ENCODE assay signal across 8 cellular contexts in the genomic region with DNA sequence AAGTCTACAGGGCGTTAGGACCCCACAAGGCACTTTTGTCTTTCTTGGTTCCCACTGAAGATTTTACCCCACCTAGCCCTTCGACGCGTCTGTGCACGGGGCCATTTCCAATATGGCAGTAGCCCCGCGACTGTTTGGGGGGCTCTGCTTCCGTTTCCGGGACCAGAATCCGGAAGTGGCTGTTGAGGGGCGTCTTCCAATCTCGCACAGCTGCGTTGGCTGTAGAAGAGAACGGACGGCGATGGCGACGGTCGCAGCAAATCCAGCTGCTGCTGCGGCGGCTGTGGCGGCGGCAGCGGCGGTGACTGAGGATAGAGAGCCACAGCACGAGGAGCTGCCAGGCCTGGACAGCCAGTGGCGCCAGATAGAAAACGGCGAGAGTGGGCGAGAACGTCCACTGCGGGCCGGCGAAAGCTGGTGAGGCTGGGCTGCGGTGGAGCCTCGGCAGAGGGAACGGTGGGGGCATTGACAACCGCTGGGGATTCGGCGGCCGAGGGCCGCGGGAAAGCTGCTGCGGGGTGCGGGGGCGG. TPM values are rescaled to one million over a fixed set of nuclear protein-coding genes. Genes with fewer than 3 reads are reported as not detected.
A peak's percentile ranks its signal among the peaks of the same experiment; 100 is the strongest.
DNase-seq lines count a peak whose midpoint lies in the region; ATAC-seq and TF ChIP-seq lines count a peak whose summit lies in the region.

Gene USP11, plus strand, starts transcription at position 207 of the 530 bp plus-strand sequence. Its CDS starts 35 bp downstream, at position 242.

- DNase-seq in HFFc6 = peak; percentile 15
- DNase-seq in NCI-H345 (lab: John Stamatoyannopoulos, UW) = peak; percentile 74
- peak; percentile 76 for DNase-seq in activated CD8-positive, alpha-beta T cell treated with anti-CD3 and anti-CD28 coated beads, Interleukin-2, amount 10 ng/mL, durations not matched to agents 7 days and 5 days
- peak; percentile 45 to 49 (median 49) for DNase-seq in effector memory CD8-positive, alpha-beta T cell
- DNase-seq in medulla oblongata (ENCODE audit: extremely low spot score) = peak; percentile 22
- peak in 1 of 2 donors; percentile 71 for DNase-seq in stimulated activated effector memory CD8-positive, alpha-beta T cell treated with anti-CD3 and anti-CD28 coated beads, Interleukin-12 subunit alpha, Interleukin-12 subunit beta, amount 100 ng/mL, for 72 hours (ENCODE audit: low spot score in 2 of 2)
- DNase-seq in pons (ENCODE audit: low spot score) = no peak

- CTCF ChIA-PET in activated CD8-positive, alpha-beta T cell treated with anti-CD3 and anti-CD28 coated beads, Interleukin-2, amount 10 ng/mL, durations not matched to agents 7 days and 5 days (lab: Charles Lee) = interaction anchor here (0.8 to 1.0 kb wide), 3 partner anchors 150 to 1847 kb away, joined by 3 read pairs; no protein-coding TSS in a partner anchor

- peak within 1 kb of the TSS; percentile 90 for H3K4me3 Mint-ChIP-seq in HFFc6
- peak within 1 kb of the TSS; percentile 91 for H3K4me3 Mint-ChIP-seq in activated CD8-positive, alpha-beta T cell treated with anti-CD3 and anti-CD28 coated beads, Interleukin-2, amount 10 ng/mL, durations not matched to agents 7 days and 5 days
- peak within 1 kb of the TSS; percentile 94 to 96 for H3K4me3 Mint-ChIP-seq in effector memory CD8-positive, alpha-beta T cell
- H3K4me3 Mint-ChIP-seq in stimulated activated effector memory CD8-positive, alpha-beta T cell treated with anti-CD3 and anti-CD28 coated beads, Interleukin-12 subunit alpha, Interleukin-12 subunit beta, amount 100 ng/mL, for 72 hours = peak within 1 kb of the TSS; percentile 83

- H3K4me3 ChIP-seq in GM12875 (ENCODE audit: low read depth, low read length) = peak within 1 kb of the TSS; percentile 72

- no peaks in the 10 kb centered on the region; the same call in 1 of the 2 replicates for H3K9me3 Mint-ChIP-seq in HFFc6
- H3K9me3 Mint-ChIP-seq in activated CD8-positive, alpha-beta T cell treated with anti-CD3 and anti-CD28 coated beads, Interleukin-2, amount 10 ng/mL, durations not matched to agents 7 days and 5 days (ENCODE audit: insufficient read depth) = no peaks in the 10 kb centered on the region
- no peaks in the 10 kb centered on the region for H3K9me3 Mint-ChIP-seq in effector memory CD8-positive, alpha-beta T cell
- H3K9me3 Mint-ChIP-seq in stimulated activated effector memory CD8-positive, alpha-beta T cell treated with anti-CD3 and anti-CD28 coated beads, Interleukin-12 subunit alpha, Interleukin-12 subunit beta, amount 100 ng/mL, for 72 hours = no peaks in the 10 kb centered on the region

- ATAC-seq in activated CD8-positive, alpha-beta T cell treated with anti-CD3 and anti-CD28 coated beads, Interleukin-2, amount 10 ng/mL, durations not matched to agents 7 days and 5 days = peak; percentile 47
- peak; percentile 30 for ATAC-seq in effector memory CD8-positive, alpha-beta T cell (replicated peaks)
- ATAC-seq in stimulated activated effector memory CD8-positive, alpha-beta T cell treated with anti-CD3 and anti-CD28 coated beads, Interleukin-12 subunit alpha, Interleukin-12 subunit beta, amount 100 ng/mL, for 72 hours = peak; percentile 55

- peaks cover 6% of the 10 kb centered on the region; the same call in 1 of the 2 replicates for H3K27me3 Mint-ChIP-seq in HFFc6 (ENCODE audit: insufficient read depth)
- no peaks in the 10 kb centered on the region for H3K27me3 Mint-ChIP-seq in activated CD8-positive, alpha-beta T cell treated with anti-CD3 and anti-CD28 coated beads, Interleukin-2, amount 10 ng/mL, durations not matched to agents 7 days and 5 days (ENCODE audit: low read depth)
- H3K27me3 Mint-ChIP-seq in effector memory CD8-positive, alpha-beta T cell = no peaks in the 10 kb centered on the region

- H3K36me3 Mint-ChIP-seq in HFFc6 (ENCODE audit: low read depth) = peaks cover 13% of the 10 kb centered on the region
- H3K36me3 Mint-ChIP-seq in activated CD8-positive, alpha-beta T cell treated with anti-CD3 and anti-CD28 coated beads, Interleukin-2, amount 10 ng/mL, durations not matched to agents 7 days and 5 days (ENCODE audit: low read depth) = peaks cover 33% of the 10 kb centered on the region
- H3K36me3 Mint-ChIP-seq in effector memory CD8-positive, alpha-beta T cell (ENCODE audit: insufficient read depth) = peaks cover 40% of the 10 kb centered on the region
- peaks cover 46% of the 10 kb centered on the region for H3K36me3 Mint-ChIP-seq in stimulated activated effector memory CD8-positive, alpha-beta T cell treated with anti-CD3 and anti-CD28 coated beads, Interleukin-12 subunit alpha, Interleukin-12 subunit beta, amount 100 ng/mL, for 72 hours

- no peak for TF ChIP-seq CTCF in GM12875 (IDR thresholded peaks at IDR 0.05; ENCODE audit: borderline replicate concordance, insufficient read depth, low read depth, low read length)
- no peak for TF ChIP-seq CTCF in HFFc6 (IDR thresholded peaks at IDR 0.05)

- H3K27ac Mint-ChIP-seq in HFFc6 = peak within 1 kb of the TSS; percentile 98
- H3K27ac Mint-ChIP-seq in activated CD8-positive, alpha-beta T cell treated with anti-CD3 and anti-CD28 coated beads, Interleukin-2, amount 10 ng/mL, durations not matched to agents 7 days and 5 days = peak within 1 kb of the TSS; percentile 99
- H3K27ac Mint-ChIP-seq in effector memory CD8-positive, alpha-beta T cell = peak within 1 kb of the TSS; percentile 98 to 100
- peak within 1 kb of the TSS; percentile 96 for H3K27ac Mint-ChIP-seq in stimulated activated effector memory CD8-positive, alpha-beta T cell treated with anti-CD3 and anti-CD28 coated beads, Interleukin-12 subunit alpha, Interleukin-12 subunit beta, amount 100 ng/mL, for 72 hours

- POLR2A ChIA-PET in activated CD8-positive, alpha-beta T cell treated with anti-CD3 and anti-CD28 coated beads, Interleukin-2, amount 10 ng/mL, durations not matched to agents 7 days and 5 days (lab: Charles Lee) = interaction anchor here (0.8 to 3.4 kb wide), 9 partner anchors 8 to 346 kb away, joined by 3 to 42 read pairs (median 4); partner anchors contain the start of genes CDK16, NDUFB11 and RBM10

- peaks cover 12% of the 10 kb centered on the region for H3K4me1 Mint-ChIP-seq in HFFc6 (ENCODE audit: low read depth)
- H3K4me1 Mint-ChIP-seq in activated CD8-positive, alpha-beta T cell treated with anti-CD3 and anti-CD28 coated beads, Interleukin-2, amount 10 ng/mL, durations not matched to agents 7 days and 5 days (ENCODE audit: low read depth) = peaks cover 24% of the 10 kb centered on the region
- peaks cover 10 to 22% of the 10 kb centered on the region in 2 donors for H3K4me1 Mint-ChIP-seq in effector memory CD8-positive, alpha-beta T cell (ENCODE audit: low read depth in 2 of 2)
- H3K4me1 Mint-ChIP-seq in stimulated activated effector memory CD8-positive, alpha-beta T cell treated with anti-CD3 and anti-CD28 coated beads, Interleukin-12 subunit alpha, Interleukin-12 subunit beta, amount 100 ng/mL, for 72 hours = peaks cover 17% of the 10 kb centered on the region

RNA-seq across cellular contexts. Expression of gene USP11, which starts in this region (rescaled TPM):
- 10 to 100 TPM; 55.2 to 68.7 (median 62.8) TPM for total RNA-seq in HFFc6 (2021; fragmentation: NEBNext Ultra II Directional; extraction: Animal tissue kit (Norgen Biotek cat#: 25700))
- total RNA-seq in activated CD8-positive, alpha-beta T cell treated with anti-CD3 and anti-CD28 coated beads, Interleukin-2, amount 10 ng/mL, durations not matched to agents 7 days and 5 days = 10 to 100 TPM; 55.3 to 60.9 TPM
